ENCODE assay signal across 21 cellular contexts in the genomic region with DNA sequence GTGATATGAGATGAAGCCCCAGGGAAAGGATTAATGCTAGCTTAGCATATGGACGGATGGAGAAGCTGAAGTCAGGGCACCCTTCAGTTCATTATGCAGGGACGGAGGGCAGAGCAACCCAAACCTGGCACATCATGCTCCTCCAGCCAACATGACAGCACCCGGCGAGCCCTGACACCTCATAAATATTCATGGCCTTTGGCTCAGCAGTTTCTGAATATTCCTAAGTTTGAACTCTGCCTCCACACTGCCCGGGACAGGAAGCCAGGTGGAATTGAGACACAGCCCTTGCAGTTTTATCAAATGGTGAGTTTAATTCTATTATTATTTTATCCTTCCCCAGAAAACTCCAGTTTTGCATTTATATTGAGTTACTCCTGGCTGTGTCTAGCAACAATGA.
A peak's percentile ranks its signal among the peaks of the same experiment; 100 is the strongest.
DNase-seq lines count a peak whose midpoint lies in the region; ATAC-seq and TF ChIP-seq lines count a peak whose summit lies in the region.
"Had no signal": no experiment of that assay in that cellular context is flagged by ENCODE, and none has a peak within 500 bp of the region (broad histone marks: within the 10 kb centered on the region; RNA-seq: fewer than 3 reads in every experiment).

No MANE protein-coding gene starts in this region.

- no peak for ATAC-seq in HG03025 (IDR thresholded peaks at IDR 0.05; ENCODE audit: low FRiP score, unreplicated experiment)
- ATAC-seq: GM23338, PC-3, Right ventricle myocardium inferior, SK-N-SH treated with all-trans-retinoic acid at 6 μM for 48 hours had no signal

- DNase-seq in DMS 273 (lab: John Stamatoyannopoulos, UW; ENCODE audit: unreplicated experiment), result peak; percentile 84
- DNase-seq in NCI-H2171 treated with DMSO at 0.1 percent for 48 hours (lab: John Stamatoyannopoulos, UW), result peak; percentile 67
- no peak for DNase-seq in neural crest cell (ENCODE audit: low read depth, low spot score)
- DNase-seq in NCI-H187 (lab: John Stamatoyannopoulos, UW), result no peak
- no peak for DNase-seq in activated T-cell treated with anti-CD3 and anti-CD28 coated beads, Interleukin-2, amount 50 U/mL, for 24 hours
- DNase-seq in NCI-H526 treated with DMSO at 0.1 percent for 48 hours (lab: John Stamatoyannopoulos, UW), result no peak
- DNase-seq: ACHN; HFFc6; Karpas-422; NCI-H1092; NCI-H1417 treated with DMSO at 0.1 percent for 48 hours; NCI-H1694 treated with DMSO at 0.1 percent for 48 hours; NCI-H2081 treated with DMSO at 0.1 percent for 48 hours; NK-92 treated with Interleukin-12 subunit alpha and Interleukin-12 subunit beta, amount 100 ng/mL, for 24 hours; PC-3; SJCRH30 had no signal

- H3K27ac Mint-ChIP-seq in brain (peak overlapping the region in 4 of 5 experiments; percentile 38 to 79 (median 65)), neural crest cell (ENCODE audit: unreplicated experiment) (no peak overlapping the region)
- no peak overlapping the region for H3K27ac Mint-ChIP-seq in activated T-cell treated with anti-CD3 and anti-CD28 coated beads, Interleukin-2, amount 50 U/mL, for 24 hours
- H3K27ac Mint-ChIP-seq: GM23338, HFFc6 had no signal

- H3K36me3 Mint-ChIP-seq in brain, result peaks cover 3% of the 10 kb centered on the region
- peaks cover 3% of the 10 kb centered on the region for H3K36me3 Mint-ChIP-seq in neural crest cell (ENCODE audit: low read depth)
- H3K36me3 Mint-ChIP-seq in activated T-cell treated with anti-CD3 and anti-CD28 coated beads, Interleukin-2, amount 50 U/mL, for 24 hours (ENCODE audit: low read depth), result no peaks in the 10 kb centered on the region

- H3K4me1 Mint-ChIP-seq in brain (peaks cover 36% of the 10 kb centered on the region), neural crest cell (peaks cover 63% of the 10 kb centered on the region)
- H3K4me1 Mint-ChIP-seq in activated T-cell treated with anti-CD3 and anti-CD28 coated beads, Interleukin-2, amount 50 U/mL, for 24 hours (ENCODE audit: low read depth), result no peaks in the 10 kb centered on the region

- no peak for TF ChIP-seq CTCF in brain (conservative IDR thresholded peaks at IDR 0.05)
- no peak for TF ChIP-seq CTCF in neural crest cell (conservative IDR thresholded peaks at IDR 0.05)

- H3K27me3 Mint-ChIP-seq in brain, result peaks cover 14% of the 10 kb centered on the region
- no peaks in the 10 kb centered on the region for H3K27me3 Mint-ChIP-seq in neural crest cell (ENCODE audit: low read depth)
- peaks cover 2% of the 10 kb centered on the region for H3K27me3 Mint-ChIP-seq in activated T-cell treated with anti-CD3 and anti-CD28 coated beads, Interleukin-2, amount 50 U/mL, for 24 hours

- H3K4me3 Mint-ChIP-seq in brain (no peak overlapping the region), neural crest cell (peak overlapping the region; percentile 35)
- H3K4me3 Mint-ChIP-seq in activated T-cell treated with anti-CD3 and anti-CD28 coated beads, Interleukin-2, amount 50 U/mL, for 24 hours, result no peak overlapping the region
- H3K4me3 Mint-ChIP-seq: GM23338, HFFc6 had no signal

- H3K9me3 Mint-ChIP-seq in brain (peaks cover 7 to 13% (median 10%) of the 10 kb centered on the region in 5 experiments), neural crest cell (no peaks in the 10 kb centered on the region)
- peaks cover 4% of the 10 kb centered on the region for H3K9me3 Mint-ChIP-seq in activated T-cell treated with anti-CD3 and anti-CD28 coated beads, Interleukin-2, amount 50 U/mL, for 24 hours
- H3K9me3 Mint-ChIP-seq: HFFc6 had no signal

Comparison
In these comparisons a context has a peak if more than half of its experiments do, and no peak if none do; other contexts are left out.
1. DNase-seq: peak in DMS 273 (single experiment) and NCI-H2171 treated with DMSO at 0.1 percent for 48 hours (single experiment); none in neural crest cell (single experiment), NCI-H187 (0 of 2), activated T-cell treated with anti-CD3 and anti-CD28 coated beads, Interleukin-2, amount 50 U/mL, for 24 hours (single experiment) and NCI-H526 treated with DMSO at 0.1 percent for 48 hours (single experiment).
2. H3K27ac Mint-ChIP-seq: peak in brain (4 of 5); none in neural crest cell (single experiment) and activated T-cell treated with anti-CD3 and anti-CD28 coated beads, Interleukin-2, amount 50 U/mL, for 24 hours (single experiment).